16 cellular contexts compared by ENCODE assay signal in genomic region chr14:33932526-33933292, GRCh38. TPM values are rescaled to one million over a fixed set of nuclear protein-coding genes. Genes with fewer than 3 reads are reported as not detected.
A peak's percentile ranks its signal among the peaks of the same experiment; 100 is the strongest.
DNase-seq lines count a peak whose midpoint lies in the region; ATAC-seq, FAIRE-seq and TF ChIP-seq lines count a peak whose summit lies in the region.
"Had no signal": no experiment of that assay in that cellular context is flagged by ENCODE, and none has a peak within 500 bp of the region (broad histone marks: within the 10 kb centered on the region; RNA-seq: fewer than 3 reads in every experiment).

No MANE protein-coding gene starts in this region.

- H3K36me3 ChIP-seq in GM23338 (ENCODE audit: insufficient read depth): no peaks in the 10 kb centered on the region; the same call in 1 of the 2 replicates
- H3K36me3 ChIP-seq in K562 (ENCODE audit: control insufficient read depth, insufficient read depth, low read length): peaks cover 37% of the 10 kb centered on the region
- H3K36me3 ChIP-seq in muscle layer of duodenum (ENCODE audit: control insufficient read depth in 1 of 2, insufficient read depth in 2 of 2, low read length in 2 of 2): no peaks in the 10 kb centered on the region

- no peaks in the 10 kb centered on the region for H3F3A ChIP-seq in GM23338 (replicated peaks; ENCODE audit: low read depth)

- H3K4me3 ChIP-seq in GM23338: no peak overlapping the region
- no peak overlapping the region for H3K4me3 ChIP-seq in K562
- no peak overlapping the region for H3K4me3 ChIP-seq in muscle layer of duodenum (ENCODE audit: low read depth in 1 of 2, low read length in 2 of 2)
- H3K4me3 ChIP-seq: body of pancreas had no signal

- 52% methylated on average over 4 of the region's 4 CpGs for WGBS in K562 (ENCODE audit: insufficient coverage, low coverage, missing lambda C conversion rate)

- intact Hi-C loops in K562 (cut with micrococcal nuclease): no loop called here

- ATAC-seq in GM23338: peak; percentile 34; the same call in 2 of the 3 replicates
- ATAC-seq in K562: no peak; the same call in 2 of the 3 replicates
- ATAC-seq: body of pancreas had no signal

- no peak overlapping the region for H3K9ac ChIP-seq in K562 (ENCODE audit: insufficient read depth in 1 of 2, low read depth in 2 of 2, low read length in 2 of 2)

- peak overlapping the region; percentile 13; the same call in 1 of the 2 replicates for H3K4me2 ChIP-seq in GM23338
- H3K4me2 ChIP-seq in K562 (ENCODE audit: insufficient read depth, low read length): 0 out of 2 replicates have a peak overlapping the region, but pooled peaks have one; percentile 3

- peaks cover 12% of the 10 kb centered on the region for H3K27me3 Mint-ChIP-seq in GM23338 (ENCODE audit: insufficient read depth, low read depth, poor library complexity)
- no peaks in the 10 kb centered on the region for H3K27me3 Mint-ChIP-seq in HFFc6 (ENCODE audit: insufficient read depth)
- H3K27me3 Mint-ChIP-seq: CD4-positive, CD25-positive, alpha-beta regulatory T cell had no signal

- H3K9me3 ChIP-seq in K562 (replicated peaks; ENCODE audit: control insufficient read depth, insufficient read depth, low read depth, low read length): no peaks in the 10 kb centered on the region
- no peaks in the 10 kb centered on the region for H3K9me3 ChIP-seq in muscle layer of duodenum (ENCODE audit: control insufficient read depth in 1 of 2, low read length in 2 of 2)
- H3K9me3 ChIP-seq: body of pancreas had no signal

- no peak for FAIRE-seq in K562 (lab: Jason Lieb, UNC)
- FAIRE-seq: small intestine had no signal

- CTCF ChIA-PET in K562 (lab: Yijun Ruan, JAX; ENCODE audit: low intra/inter-chr PET ratio): no interaction called here

- no peak for TF ChIP-seq POLR2A in K562 (conservative IDR thresholded peaks at IDR 0.05)

- no peak overlapping the region for H3K27ac ChIP-seq in GM23338 (ENCODE audit: low read depth)
- H3K27ac ChIP-seq in K562 (ENCODE audit: extremely low read depth, low read depth, low read length): no peak overlapping the region
- peak overlapping the region; percentile 2 for H3K27ac ChIP-seq in muscle layer of duodenum (ENCODE audit: low read length)
- H3K27ac ChIP-seq: body of pancreas had no signal

- H3K79me2 ChIP-seq in GM23338 (replicated peaks; ENCODE audit: insufficient read depth): peaks cover 74% of the 10 kb centered on the region
- H3K79me2 ChIP-seq in K562 (ENCODE audit: control insufficient read depth, insufficient read depth, low read length): peaks cover 87% of the 10 kb centered on the region

- no peak overlapping the region; the same call in 1 of the 2 replicates for H3K27ac Mint-ChIP-seq in GM23338
- no peak overlapping the region for H3K27ac Mint-ChIP-seq in HFFc6
- H3K27ac Mint-ChIP-seq: activated T-helper 2 cell treated with anti-CD3 and anti-CD28 coated beads, Interferon-gamma antibody, Interleukin-2, Interleukin-4, amounts not matched to agents 10 μg/mL and 5 μg/mL and 100 μg/mL, durations not matched to agents 14 hours and 24 hours and 36 hours; CD4-positive, CD25-positive, alpha-beta regulatory T cell had no signal

- H3K9me2 ChIP-seq in GM23338 (ENCODE audit: insufficient read depth): no peaks in the 10 kb centered on the region

- no peak for TF ChIP-seq RAD21 in K562 (CRISPR knock-in tag; conservative IDR thresholded peaks at IDR 0.05 in 1 of 2, IDR thresholded peaks at IDR 0.05 in 1 of 2)

- no peak for TF ChIP-seq CTCF in GM23338 (conservative IDR thresholded peaks at IDR 0.05; ENCODE audit: low read depth in 2 of 2)
- TF ChIP-seq CTCF in K562 (IDR thresholded peaks at IDR 0.05 in 2 of 3, conservative IDR thresholded peaks at IDR 0.05 in 1 of 3; ENCODE audit: insufficient read depth in 2 of 3, low read depth in 1 of 3, low read length in 3 of 3): no peak
- no peak for TF ChIP-seq CTCF in HFFc6 (IDR thresholded peaks at IDR 0.05)

- BruUV-seq in K562 (replicated peaks; lab: Mats Ljungman, UMichigan): no TSS peak

- no peak overlapping the region for H3K4me3 Mint-ChIP-seq in GM23338
- no peak overlapping the region for H3K4me3 Mint-ChIP-seq in HFFc6
- H3K4me3 Mint-ChIP-seq: CD4-positive, CD25-positive, alpha-beta regulatory T cell had no signal

- no peaks in the 10 kb centered on the region for H3K27me3 ChIP-seq in GM23338 (ENCODE audit: insufficient read depth)
- H3K27me3 ChIP-seq in K562 (ENCODE audit: control insufficient read depth in 2 of 2, insufficient read depth in 2 of 2, low read length in 2 of 2): no peaks in the 10 kb centered on the region
- H3K27me3 ChIP-seq in muscle layer of duodenum (ENCODE audit: low read depth, low read length): no peaks in the 10 kb centered on the region
- H3K27me3 ChIP-seq: body of pancreas had no signal

- no peaks in the 10 kb centered on the region for H3K9me1 ChIP-seq in K562 (ENCODE audit: control insufficient read depth, insufficient read depth, low read length)

- H3K36me3 Mint-ChIP-seq in GM23338 (ENCODE audit: low read depth) (peaks cover 20% of the 10 kb centered on the region), HFFc6 (ENCODE audit: low read depth) (no peaks in the 10 kb centered on the region)
- H3K36me3 Mint-ChIP-seq: CD4-positive, CD25-positive, alpha-beta regulatory T cell had no signal

- no peak for DNase-seq in GM23338 (ENCODE audit: low spot score)
- DNase-seq in NCI-H2227 (lab: John Stamatoyannopoulos, UW; ENCODE audit: unreplicated experiment): peak; percentile 68
- no peak for DNase-seq in K562 (ENCODE audit: extremely low read depth in 1 of 4, low spot score in 3 of 4)
- DNase-seq in HuH-7 (ENCODE audit: low spot score): no peak
- DNase-seq in stimulated activated CD4-positive, alpha-beta T cell treated with anti-CD3 and anti-CD28 coated beads, Interleukin-2, amount 100 ng/mL, for 24 hours: no peak
- DNase-seq in HFFc6: no peak
- DNase-seq in LoVo (ENCODE audit: low spot score): no peak
- DNase-seq: activated CD4-positive, alpha-beta T cell treated with anti-CD3 and anti-CD28 coated beads, Interleukin-2, amount 50 U/mL, for 48 hours; body of pancreas; CD4-positive, CD25-positive, alpha-beta regulatory T cell; left colon; small intestine; T-helper 2 cell had no signal

- in situ Hi-C loops in K562 (cut with MboI): no loop called here

- H4K20me1 ChIP-seq in GM23338 (replicated peaks; ENCODE audit: insufficient read depth) (0 out of 2 replicates have a peak, but pooled peaks cover 3% of the 10 kb centered on the region), K562 (replicated peaks; ENCODE audit: control insufficient read depth, insufficient read depth, low read length) (peaks cover 6% of the 10 kb centered on the region; the same call in 1 of the 2 replicates)

- POLR2A ChIA-PET in K562 (lab: Yijun Ruan, JAX): interaction anchor here (0.8 to 1.6 kb wide), 3 partner anchors 9 to 15 kb away, joined by 3 to 5 read pairs (median 3); no protein-coding TSS in a partner anchor

- H2AFZ ChIP-seq in GM23338 (no peak overlapping the region), K562 (ENCODE audit: low read depth, low read length) (no peak overlapping the region)

- H3K4me1 ChIP-seq in GM23338 (ENCODE audit: insufficient read depth) (peaks cover 62% of the 10 kb centered on the region), K562 (replicated peaks in 1 of 2; ENCODE audit: control insufficient read depth in 2 of 2, insufficient read depth in 2 of 2, low read length in 2 of 2) (peaks cover 0 to 34% of the 10 kb centered on the region in 2 experiments; a peak in 3 of 5 replicates), muscle layer of duodenum (ENCODE audit: control insufficient read depth in 1 of 2, insufficient read depth in 2 of 2, low read length in 2 of 2) (peaks cover 5 to 31% of the 10 kb centered on the region in 2 donors)

- no peaks in the 10 kb centered on the region; the same call in 2 of the 3 replicates for H3K9me3 Mint-ChIP-seq in GM23338
- peaks cover 26% of the 10 kb centered on the region; the same call in 1 of the 2 replicates for H3K9me3 Mint-ChIP-seq in HFFc6

- no peak for TF ChIP-seq EP300 in K562 (IDR thresholded peaks at IDR 0.05; ENCODE audit: low read length)

- H3K4me1 Mint-ChIP-seq in GM23338: peaks cover 48% of the 10 kb centered on the region
- H3K4me1 Mint-ChIP-seq in HFFc6 (ENCODE audit: low read depth): no peaks in the 10 kb centered on the region
- H3K4me1 Mint-ChIP-seq: CD4-positive, CD25-positive, alpha-beta regulatory T cell had no signal

TF ChIP-seq in GM23338, 12 proteins besides CTCF, POLR2A, EP300 and RAD21 (continues in another document):
- TF ChIP-seq NANOG (IDR thresholded peaks at IDR 0.05; ENCODE audit: borderline replicate concordance): no peak

RNA-seq across cellular contexts. Expression of gene EGLN3, which starts 18.2 kb away (rescaled TPM):
- 42.9 and 44.4 TPM in 2 replicates for total RNA-seq in GM23338 (2014; rRNA removed; shearing (Covaris generic))
- 26.0 and 26.8 TPM in 2 replicates for polyA plus RNA-seq in GM23338 (2016; fragmentation: Nextera tagmentation; extraction: Ambion mirVana)
- total RNA-seq in K562 (2011; cell fraction: chromatin; rRNA removed; ENCODE audit: low replicate concordance): 57.3 and 84.8 TPM in 2 replicates
- total RNA-seq in K562 (2011; cell fraction: nucleolus; rRNA removed): 43.2 and 49.0 TPM in 2 replicates
- 64.0 and 78.9 TPM in 2 replicates for total RNA-seq in K562 (2011; cell fraction: nucleoplasm; rRNA removed)
- total RNA-seq in K562 (2014; rRNA removed): 5.8 and 9.4 TPM in 2 replicates
- total RNA-seq in K562 (2014; rRNA removed; fragmentation: Illumina TruSeq; extraction: Trizol): 11.0 and 12.7 TPM in 2 replicates
- 3.0 and 3.9 TPM in 2 replicates for total RNA-seq in K562 (2015; rRNA removed; fragmentation: Illumina TruSeq; extraction: Trizol)
- 11.5 and 13.0 TPM in 2 replicates for total RNA-seq in K562 (2021)
- polyA plus RNA-seq in K562 (2011; rRNA removed): 49.5 and 87.6 TPM in 2 replicates
- 23.6 and 30.2 TPM in 2 replicates for polyA plus RNA-seq in K562 (2011; cell fraction: cytosol; rRNA removed)
- polyA plus RNA-seq in K562 (2011; cell fraction: nucleus; rRNA removed): 40.3 and 50.5 TPM in 2 replicates
- polyA plus RNA-seq in K562 (2012): 8.2 and 20.2 TPM in 2 replicates
- polyA plus RNA-seq in K562 (2014; fragmentation: Illumina TruSeq; extraction: Trizol): 11.4 and 15.0 TPM in 2 replicates
- 1 to 10 TPM; 2.5 to 3.0 TPM for polyA plus RNA-seq in K562 (2014; fragmentation: Nextera tagmentation; extraction: Ambion mirVana)
- 5.3 and 6.7 TPM in 2 replicates for polyA plus RNA-seq in K562 (2014; rRNA removed)
- polyA minus RNA-seq in K562 (2011; rRNA and poly(A)+ RNA removed): 68.1 and 110 TPM in 2 replicates
- 30.3 and 62.4 TPM in 2 replicates for polyA minus RNA-seq in K562 (2011; cell fraction: cytosol; rRNA and poly(A)+ RNA removed)
- 57.8 and 58.2 TPM in 2 replicates for polyA minus RNA-seq in K562 (2011; cell fraction: nucleus; rRNA and poly(A)+ RNA removed)
- under 1 TPM in 1 of 6 experiments, not detected in 5; 0.19 TPM for total RNA-seq in HFFc6 (2021; fragmentation: NEBNext Ultra II Directional; extraction: Animal tissue kit (Norgen Biotek cat#: 25700))
- polyA plus RNA-seq: neural cell had no signal
